ENCODE assay signal across 27 cellular contexts in the genomic region with DNA sequence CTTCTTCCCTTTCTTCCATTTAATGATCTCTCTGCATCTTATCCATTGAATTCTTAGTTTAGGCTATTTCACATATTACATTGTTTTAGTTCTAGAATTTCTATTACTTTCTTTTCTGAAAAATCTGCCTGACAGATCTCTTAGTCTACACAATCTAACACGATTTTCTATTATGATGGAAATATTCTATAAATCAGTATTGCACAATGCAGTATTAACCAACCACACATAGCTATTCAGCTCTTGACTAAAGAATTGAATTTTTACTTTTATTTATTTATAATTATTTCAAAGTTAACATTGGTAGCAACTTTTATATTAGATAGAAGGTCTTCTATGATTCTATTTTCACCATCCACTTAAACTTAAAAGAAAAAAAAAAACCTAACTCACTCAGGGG.
"Had no signal": no experiment of that assay in that cellular context is flagged by ENCODE, and none has a peak within 500 bp of the region (broad histone marks: within the 10 kb centered on the region; RNA-seq: fewer than 3 reads in every experiment).

No MANE protein-coding gene starts in this region.

- FAIRE-seq: urothelium cell line had no signal

- H3K27me3 ChIP-seq: suprapubic skin, testis, thyroid gland, tibial artery, tibial nerve, transverse colon, upper lobe of left lung, upper lobe of right lung, uterus, vagina had no signal

- H3K36me3 ChIP-seq: stomach, suprapubic skin, thoracic aorta, thyroid gland, tibial artery, tibial nerve, transverse colon, upper lobe of left lung, upper lobe of right lung, uterus, vagina had no signal

- H3K4me1 ChIP-seq: stomach, suprapubic skin, testis, thyroid gland, tibial artery, tibial nerve, transverse colon, upper lobe of left lung, upper lobe of right lung, uterus, vagina had no signal

- DNase-seq: stimulated activated CD4-positive, alpha-beta T cell treated with anti-CD3 and anti-CD28 coated beads, Interleukin-2, amount 100 ng/mL, for 48 hours; stimulated activated CD4-positive, alpha-beta T cell treated with anti-CD3 and anti-CD28 coated beads, Interleukin-4, amount 100 ng/mL, for 1 hour; stimulated activated CD4-positive, alpha-beta T cell treated with anti-CD3 and anti-CD28 coated beads, Interleukin-4, amount 100 ng/mL, for 24 hours; stimulated activated CD4-positive, alpha-beta T cell treated with anti-CD3 and anti-CD28 coated beads, Interleukin-4, amount 100 ng/mL, for 4 hours; stimulated activated CD8-positive, alpha-beta memory T cell treated with anti-CD3 and anti-CD28 coated beads, Interleukin-4, amount 100 ng/mL, for 48 hours; stimulated activated naive B cell treated with anti-CD40 and anti-IgM and Interleukin-4, amounts not matched to agents 10 μg/mL and 1 μg/mL and 100 μg/mL, for 72 hours; stimulated activated naive CD4-positive, alpha-beta T cell; stimulated activated naive CD4-positive, alpha-beta T cell treated with Interleukin-2 at 50 U/mL for 16 hours; stimulated activated naive CD8-positive, alpha-beta T cell treated with anti-CD3 and anti-CD28 coated beads, Interleukin-15, amount 100 ng/mL, for 72 hours; stimulated activated naive CD8-positive, alpha-beta T cell treated with anti-CD3 and anti-CD28 coated beads, Interleukin-15, Interleukin-2, amounts not matched to agents 100 U/mL and 50 U/mL, for 24 hours; stomach; substantia nigra; testis; thyroid gland; tibial artery; transverse colon; trophoblast cell; upper lobe of left lung; upper lobe of right lung; uterus had no signal

- ATAC-seq: stimulated activated effector memory CD8-positive, alpha-beta T cell treated with anti-CD3 and anti-CD28 coated beads, Interleukin-12 subunit alpha, Interleukin-12 subunit beta, amount 100 ng/mL, for 72 hours; stimulated activated memory B cell treated with anti-CD40 and anti-IgM and Interleukin-4, amounts not matched to agents 10 μg/mL and 1 μg/mL and 100 μg/mL, for 72 hours; stimulated activated naive B cell treated with anti-CD40 and anti-IgM and Interleukin-4, amounts not matched to agents 10 μg/mL and 1 μg/mL and 100 μg/mL, for 72 hours; stimulated activated naive CD8-positive, alpha-beta T cell treated with anti-CD3 and anti-CD28 coated beads, Interleukin-15, amount 100 ng/mL, for 72 hours; stimulated activated naive CD8-positive, alpha-beta T cell treated with anti-CD3 and anti-CD28 coated beads, Interleukin-15, Interleukin-2, amounts not matched to agents 100 U/mL and 50 U/mL, for 24 hours; upper lobe of right lung had no signal

- H3K4me3 ChIP-seq: stomach, suprapubic skin, testis, thoracic aorta, thyroid gland, tibial artery, tibial nerve, transverse colon, upper lobe of left lung, upper lobe of right lung, uterus, vagina had no signal

- H3K9me3 ChIP-seq: stomach, suprapubic skin, testis, thoracic aorta, thyroid gland, tibial artery, tibial nerve, transverse colon, upper lobe of left lung, upper lobe of right lung, uterus, vagina had no signal

- H3K27ac ChIP-seq: stomach, suprapubic skin, testis, thoracic aorta, thyroid gland, tibial artery, tibial nerve, transverse colon, upper lobe of left lung, upper lobe of right lung, uterus, vagina had no signal
